ENCODE assay signal across 1 cellular context in the genomic region with DNA sequence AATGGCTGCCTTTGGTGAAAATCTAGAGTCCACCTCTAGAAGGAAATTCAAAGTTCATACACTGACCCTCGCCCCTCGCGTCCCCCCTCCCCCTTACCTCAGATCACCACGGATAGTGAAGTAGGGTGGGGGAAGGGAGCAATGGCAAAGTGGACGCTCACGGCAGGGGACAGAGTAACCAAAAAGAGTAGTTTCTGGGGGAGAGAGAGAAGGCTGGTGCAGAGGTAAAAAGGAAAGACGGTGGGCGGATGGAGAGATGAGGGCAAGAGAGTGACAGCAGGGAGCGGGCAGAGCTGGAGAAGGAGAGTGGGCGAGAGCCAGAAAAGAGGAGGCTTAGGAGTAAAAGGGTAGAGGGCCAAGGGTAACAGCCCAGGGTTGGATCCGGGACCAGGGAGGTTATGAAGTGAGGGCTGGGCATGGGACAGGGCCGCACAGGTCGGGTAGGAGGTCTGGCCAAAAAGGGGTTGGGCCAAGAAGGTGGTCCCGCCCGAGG.
TF ChIP-seq lines count a peak whose summit lies in the region.

No MANE protein-coding gene starts in this region.

TF ChIP-seq in HepG2, 621 proteins besides CTCF, POLR2A, EP300 and RAD21 (continued from another document and continues in another):
- TF ChIP-seq, protein P1, sequence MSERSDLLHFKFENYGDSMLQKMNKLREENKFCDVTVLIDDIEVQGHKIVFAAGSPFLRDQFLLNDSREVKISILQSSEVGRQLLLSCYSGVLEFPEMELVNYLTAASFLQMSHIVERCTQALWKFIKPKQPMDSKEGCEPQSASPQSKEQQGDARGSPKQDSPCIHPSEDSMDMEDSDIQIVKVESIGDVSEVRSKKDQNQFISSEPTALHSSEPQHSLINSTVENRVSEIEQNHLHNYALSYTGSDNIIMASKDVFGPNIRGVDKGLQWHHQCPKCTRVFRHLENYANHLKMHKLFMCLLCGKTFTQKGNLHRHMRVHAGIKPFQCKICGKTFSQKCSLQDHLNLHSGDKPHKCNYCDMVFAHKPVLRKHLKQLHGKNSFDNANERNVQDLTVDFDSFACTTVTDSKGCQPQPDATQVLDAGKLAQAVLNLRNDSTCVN (CRISPR knock-in tag; IDR thresholded peaks at IDR 0.05; ENCODE audit: borderline replicate concordance), result peak; percentile 93
- TF ChIP-seq HNF4G (IDR thresholded peaks at IDR 0.05; ENCODE audit: borderline replicate concordance, low read depth, low read length) (peak; percentile 71), HNF4G (CRISPR knock-in tag; IDR thresholded peaks at IDR 0.05; ENCODE audit: borderline replicate concordance, low read depth) (peak; percentile 15; the same call in 1 of the 2 replicates), ZNF816 (CRISPR knock-in tag; IDR thresholded peaks at IDR 0.05; ENCODE audit: borderline replicate concordance) (0 out of 2 replicates have a peak, but pooled peaks have one; percentile 22), ZNF446 (CRISPR knock-in tag; IDR thresholded peaks at IDR 0.05) (peak; percentile 17; the same call in 1 of the 2 replicates), ESRRA (CRISPR knock-in tag; IDR thresholded peaks at IDR 0.05; ENCODE audit: low read depth) (0 out of 2 replicates have a peak, but pooled peaks have one; percentile 10), ZFP82 (CRISPR knock-in tag; IDR thresholded peaks at IDR 0.05; ENCODE audit: borderline replicate concordance) (peak; percentile 36; the same call in 1 of the 2 replicates), ZNF235 (CRISPR knock-in tag; IDR thresholded peaks at IDR 0.05; ENCODE audit: borderline replicate concordance) (peak; percentile 78; the same call in 1 of the 2 replicates), NCOR1 (IDR thresholded peaks at IDR 0.05; ENCODE audit: borderline replicate concordance, low read length) (0 out of 2 replicates have a peak, but pooled peaks have one; percentile 47), ZNF547 (CRISPR knock-in tag; IDR thresholded peaks at IDR 0.05) (peak; percentile 62; the same call in 1 of the 2 replicates), U2AF1 (optimal IDR thresholded peaks at IDR 0.05; ENCODE audit: low read depth, low read length) (peak; percentile 13), MIER3 (CRISPR knock-in tag; IDR thresholded peaks at IDR 0.05; ENCODE audit: borderline replicate concordance) (0 out of 2 replicates have a peak, but pooled peaks have one; percentile 1), ZSCAN31 (CRISPR knock-in tag; IDR thresholded peaks at IDR 0.05; ENCODE audit: low read depth) (0 out of 2 replicates have a peak, but pooled peaks have one; percentile 26), SRSF4 (IDR thresholded peaks at IDR 0.05; ENCODE audit: low read depth, low read length, poor library complexity, severe bottlenecking) (no peak), ZNF343 (CRISPR knock-in tag; IDR thresholded peaks at IDR 0.05) (peak; percentile 20), NRL (CRISPR knock-in tag; IDR thresholded peaks at IDR 0.05; ENCODE audit: borderline replicate concordance) (peak; percentile 80; the same call in 1 of the 2 replicates), TARDBP (CRISPR knock-in tag; IDR thresholded peaks at IDR 0.05) (peak; percentile 55; the same call in 1 of the 2 replicates), GPN1 (CRISPR knock-in tag; IDR thresholded peaks at IDR 0.05; ENCODE audit: borderline replicate concordance) (0 out of 2 replicates have a peak, but pooled peaks have one; percentile 18), ZNF746 (CRISPR knock-in tag; IDR thresholded peaks at IDR 0.05) (peak; percentile 59; the same call in 1 of the 2 replicates), ELF4 (CRISPR knock-in tag; IDR thresholded peaks at IDR 0.05; ENCODE audit: borderline replicate concordance) (0 out of 2 replicates have a peak, but pooled peaks have one; percentile 37), ZNF292 (CRISPR knock-in tag; IDR thresholded peaks at IDR 0.05; ENCODE audit: borderline replicate concordance, low read depth) (0 out of 2 replicates have a peak, but pooled peaks have one; percentile 20), ZNF772 (CRISPR knock-in tag; IDR thresholded peaks at IDR 0.05) (0 out of 2 replicates have a peak, but pooled peaks have one; percentile 45), ZNF160 (CRISPR knock-in tag; IDR thresholded peaks at IDR 0.05) (0 out of 2 replicates have a peak, but pooled peaks have one; percentile 38)
- TF ChIP-seq, protein P2, sequence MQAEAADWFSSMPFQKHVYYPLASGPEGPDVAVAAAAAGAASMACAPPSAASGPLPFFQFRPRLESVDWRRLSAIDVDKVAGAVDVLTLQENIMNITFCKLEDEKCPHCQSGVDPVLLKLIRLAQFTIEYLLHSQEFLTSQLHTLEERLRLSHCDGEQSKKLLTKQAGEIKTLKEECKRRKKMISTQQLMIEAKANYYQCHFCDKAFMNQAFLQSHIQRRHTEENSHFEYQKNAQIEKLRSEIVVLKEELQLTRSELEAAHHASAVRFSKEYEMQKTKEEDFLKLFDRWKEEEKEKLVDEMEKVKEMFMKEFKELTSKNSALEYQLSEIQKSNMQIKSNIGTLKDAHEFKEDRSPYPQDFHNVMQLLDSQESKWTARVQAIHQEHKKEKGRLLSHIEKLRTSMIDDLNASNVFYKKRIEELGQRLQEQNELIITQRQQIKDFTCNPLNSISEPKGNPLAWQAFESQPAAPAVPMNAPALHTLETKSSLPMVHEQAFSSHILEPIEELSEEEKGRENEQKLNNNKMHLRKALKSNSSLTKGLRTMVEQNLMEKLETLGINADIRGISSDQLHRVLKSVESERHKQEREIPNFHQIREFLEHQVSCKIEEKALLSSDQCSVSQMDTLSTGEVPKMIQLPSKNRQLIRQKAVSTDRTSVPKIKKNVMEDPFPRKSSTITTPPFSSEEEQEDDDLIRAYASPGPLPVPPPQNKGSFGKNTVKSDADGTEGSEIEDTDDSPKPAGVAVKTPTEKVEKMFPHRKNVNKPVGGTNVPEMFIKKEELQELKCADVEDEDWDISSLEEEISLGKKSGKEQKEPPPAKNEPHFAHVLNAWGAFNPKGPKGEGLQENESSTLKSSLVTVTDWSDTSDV (CRISPR knock-in tag; IDR thresholded peaks at IDR 0.05), result peak; percentile 70; the same call in 1 of the 2 replicates
- TF ChIP-seq, protein P3, sequence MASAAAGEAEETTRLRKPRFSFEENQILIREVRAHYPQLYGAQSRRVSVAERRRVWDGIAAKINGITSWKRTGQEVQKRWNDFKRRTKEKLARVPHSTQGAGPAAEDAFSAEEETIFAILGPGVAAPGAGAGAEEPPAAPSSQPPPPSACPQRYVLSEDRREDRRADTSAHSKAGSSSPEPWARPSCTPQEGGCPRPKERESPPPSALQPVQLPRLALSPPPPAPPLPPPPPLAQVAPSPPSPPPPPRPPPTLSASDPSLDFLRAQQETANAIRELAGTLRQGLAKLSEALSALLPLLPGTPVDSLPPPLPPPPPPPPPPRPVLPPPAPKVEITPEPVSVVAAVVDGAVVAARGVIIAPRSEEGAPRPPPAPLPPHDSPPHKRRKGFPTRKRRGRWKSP (CRISPR knock-in tag; IDR thresholded peaks at IDR 0.05), result peak; percentile 31; the same call in 1 of the 2 replicates
- TF ChIP-seq, protein P4, sequence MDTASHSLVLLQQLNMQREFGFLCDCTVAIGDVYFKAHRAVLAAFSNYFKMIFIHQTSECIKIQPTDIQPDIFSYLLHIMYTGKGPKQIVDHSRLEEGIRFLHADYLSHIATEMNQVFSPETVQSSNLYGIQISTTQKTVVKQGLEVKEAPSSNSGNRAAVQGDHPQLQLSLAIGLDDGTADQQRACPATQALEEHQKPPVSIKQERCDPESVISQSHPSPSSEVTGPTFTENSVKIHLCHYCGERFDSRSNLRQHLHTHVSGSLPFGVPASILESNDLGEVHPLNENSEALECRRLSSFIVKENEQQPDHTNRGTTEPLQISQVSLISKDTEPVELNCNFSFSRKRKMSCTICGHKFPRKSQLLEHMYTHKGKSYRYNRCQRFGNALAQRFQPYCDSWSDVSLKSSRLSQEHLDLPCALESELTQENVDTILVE (CRISPR knock-in tag; IDR thresholded peaks at IDR 0.05), result no peak
- TF ChIP-seq, protein P5, sequence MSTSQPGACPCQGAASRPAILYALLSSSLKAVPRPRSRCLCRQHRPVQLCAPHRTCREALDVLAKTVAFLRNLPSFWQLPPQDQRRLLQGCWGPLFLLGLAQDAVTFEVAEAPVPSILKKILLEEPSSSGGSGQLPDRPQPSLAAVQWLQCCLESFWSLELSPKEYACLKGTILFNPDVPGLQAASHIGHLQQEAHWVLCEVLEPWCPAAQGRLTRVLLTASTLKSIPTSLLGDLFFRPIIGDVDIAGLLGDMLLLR (CRISPR knock-in tag; IDR thresholded peaks at IDR 0.05), result 0 out of 2 replicates have a peak, but pooled peaks have one; percentile 49
- TF ChIP-seq, protein P6, sequence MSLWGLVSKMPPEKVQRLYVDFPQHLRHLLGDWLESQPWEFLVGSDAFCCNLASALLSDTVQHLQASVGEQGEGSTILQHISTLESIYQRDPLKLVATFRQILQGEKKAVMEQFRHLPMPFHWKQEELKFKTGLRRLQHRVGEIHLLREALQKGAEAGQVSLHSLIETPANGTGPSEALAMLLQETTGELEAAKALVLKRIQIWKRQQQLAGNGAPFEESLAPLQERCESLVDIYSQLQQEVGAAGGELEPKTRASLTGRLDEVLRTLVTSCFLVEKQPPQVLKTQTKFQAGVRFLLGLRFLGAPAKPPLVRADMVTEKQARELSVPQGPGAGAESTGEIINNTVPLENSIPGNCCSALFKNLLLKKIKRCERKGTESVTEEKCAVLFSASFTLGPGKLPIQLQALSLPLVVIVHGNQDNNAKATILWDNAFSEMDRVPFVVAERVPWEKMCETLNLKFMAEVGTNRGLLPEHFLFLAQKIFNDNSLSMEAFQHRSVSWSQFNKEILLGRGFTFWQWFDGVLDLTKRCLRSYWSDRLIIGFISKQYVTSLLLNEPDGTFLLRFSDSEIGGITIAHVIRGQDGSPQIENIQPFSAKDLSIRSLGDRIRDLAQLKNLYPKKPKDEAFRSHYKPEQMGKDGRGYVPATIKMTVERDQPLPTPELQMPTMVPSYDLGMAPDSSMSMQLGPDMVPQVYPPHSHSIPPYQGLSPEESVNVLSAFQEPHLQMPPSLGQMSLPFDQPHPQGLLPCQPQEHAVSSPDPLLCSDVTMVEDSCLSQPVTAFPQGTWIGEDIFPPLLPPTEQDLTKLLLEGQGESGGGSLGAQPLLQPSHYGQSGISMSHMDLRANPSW (CRISPR knock-in tag; IDR thresholded peaks at IDR 0.05; ENCODE audit: borderline replicate concordance), result no peak
- TF ChIP-seq, protein P7, sequence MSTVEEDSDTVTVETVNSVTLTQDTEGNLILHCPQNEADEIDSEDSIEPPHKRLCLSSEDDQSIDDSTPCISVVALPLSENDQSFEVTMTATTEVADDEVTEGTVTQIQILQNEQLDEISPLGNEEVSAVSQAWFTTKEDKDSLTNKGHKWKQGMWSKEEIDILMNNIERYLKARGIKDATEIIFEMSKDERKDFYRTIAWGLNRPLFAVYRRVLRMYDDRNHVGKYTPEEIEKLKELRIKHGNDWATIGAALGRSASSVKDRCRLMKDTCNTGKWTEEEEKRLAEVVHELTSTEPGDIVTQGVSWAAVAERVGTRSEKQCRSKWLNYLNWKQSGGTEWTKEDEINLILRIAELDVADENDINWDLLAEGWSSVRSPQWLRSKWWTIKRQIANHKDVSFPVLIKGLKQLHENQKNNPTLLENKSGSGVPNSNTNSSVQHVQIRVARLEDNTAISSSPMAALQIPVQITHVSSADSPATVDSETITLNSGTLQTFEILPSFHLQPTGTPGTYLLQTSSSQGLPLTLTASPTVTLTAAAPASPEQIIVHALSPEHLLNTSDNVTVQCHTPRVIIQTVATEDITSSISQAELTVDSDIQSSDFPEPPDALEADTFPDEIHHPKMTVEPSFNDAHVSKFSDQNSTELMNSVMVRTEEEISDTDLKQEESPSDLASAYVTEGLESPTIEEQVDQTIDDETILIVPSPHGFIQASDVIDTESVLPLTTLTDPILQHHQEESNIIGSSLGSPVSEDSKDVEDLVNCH (CRISPR knock-in tag; IDR thresholded peaks at IDR 0.05), result no peak
- TF ChIP-seq, protein P8, sequence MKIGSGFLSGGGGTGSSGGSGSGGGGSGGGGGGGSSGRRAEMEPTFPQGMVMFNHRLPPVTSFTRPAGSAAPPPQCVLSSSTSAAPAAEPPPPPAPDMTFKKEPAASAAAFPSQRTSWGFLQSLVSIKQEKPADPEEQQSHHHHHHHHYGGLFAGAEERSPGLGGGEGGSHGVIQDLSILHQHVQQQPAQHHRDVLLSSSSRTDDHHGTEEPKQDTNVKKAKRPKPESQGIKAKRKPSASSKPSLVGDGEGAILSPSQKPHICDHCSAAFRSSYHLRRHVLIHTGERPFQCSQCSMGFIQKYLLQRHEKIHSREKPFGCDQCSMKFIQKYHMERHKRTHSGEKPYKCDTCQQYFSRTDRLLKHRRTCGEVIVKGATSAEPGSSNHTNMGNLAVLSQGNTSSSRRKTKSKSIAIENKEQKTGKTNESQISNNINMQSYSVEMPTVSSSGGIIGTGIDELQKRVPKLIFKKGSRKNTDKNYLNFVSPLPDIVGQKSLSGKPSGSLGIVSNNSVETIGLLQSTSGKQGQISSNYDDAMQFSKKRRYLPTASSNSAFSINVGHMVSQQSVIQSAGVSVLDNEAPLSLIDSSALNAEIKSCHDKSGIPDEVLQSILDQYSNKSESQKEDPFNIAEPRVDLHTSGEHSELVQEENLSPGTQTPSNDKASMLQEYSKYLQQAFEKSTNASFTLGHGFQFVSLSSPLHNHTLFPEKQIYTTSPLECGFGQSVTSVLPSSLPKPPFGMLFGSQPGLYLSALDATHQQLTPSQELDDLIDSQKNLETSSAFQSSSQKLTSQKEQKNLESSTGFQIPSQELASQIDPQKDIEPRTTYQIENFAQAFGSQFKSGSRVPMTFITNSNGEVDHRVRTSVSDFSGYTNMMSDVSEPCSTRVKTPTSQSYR (CRISPR knock-in tag; IDR thresholded peaks at IDR 0.05; ENCODE audit: borderline replicate concordance), result peak; percentile 73; the same call in 1 of the 2 replicates
- TF ChIP-seq, protein P9, sequence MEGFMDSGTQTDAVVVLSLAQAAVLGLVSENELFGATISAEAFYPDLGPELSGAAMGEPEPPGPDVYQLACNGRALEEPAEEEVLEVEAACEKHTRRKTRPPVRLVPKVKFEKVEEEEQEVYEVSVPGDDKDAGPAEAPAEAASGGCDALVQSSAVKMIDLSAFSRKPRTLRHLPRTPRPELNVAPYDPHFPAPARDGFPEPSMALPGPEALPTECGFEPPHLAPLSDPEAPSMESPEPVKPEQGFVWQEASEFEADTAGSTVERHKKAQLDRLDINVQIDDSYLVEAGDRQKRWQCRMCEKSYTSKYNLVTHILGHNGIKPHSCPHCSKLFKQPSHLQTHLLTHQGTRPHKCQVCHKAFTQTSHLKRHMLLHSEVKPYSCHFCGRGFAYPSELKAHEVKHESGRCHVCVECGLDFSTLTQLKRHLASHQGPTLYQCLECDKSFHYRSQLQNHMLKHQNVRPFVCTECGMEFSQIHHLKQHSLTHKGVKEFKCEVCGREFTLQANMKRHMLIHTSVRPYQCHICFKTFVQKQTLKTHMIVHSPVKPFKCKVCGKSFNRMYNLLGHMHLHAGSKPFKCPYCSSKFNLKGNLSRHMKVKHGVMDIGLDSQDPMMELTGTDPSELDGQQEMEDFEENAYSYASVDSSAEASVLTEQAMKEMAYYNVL (CRISPR knock-in tag; IDR thresholded peaks at IDR 0.05; ENCODE audit: borderline replicate concordance), result 0 out of 2 replicates have a peak, but pooled peaks have one; percentile 66
